ENCODE assay signal across 12 cellular contexts in the genomic region with DNA sequence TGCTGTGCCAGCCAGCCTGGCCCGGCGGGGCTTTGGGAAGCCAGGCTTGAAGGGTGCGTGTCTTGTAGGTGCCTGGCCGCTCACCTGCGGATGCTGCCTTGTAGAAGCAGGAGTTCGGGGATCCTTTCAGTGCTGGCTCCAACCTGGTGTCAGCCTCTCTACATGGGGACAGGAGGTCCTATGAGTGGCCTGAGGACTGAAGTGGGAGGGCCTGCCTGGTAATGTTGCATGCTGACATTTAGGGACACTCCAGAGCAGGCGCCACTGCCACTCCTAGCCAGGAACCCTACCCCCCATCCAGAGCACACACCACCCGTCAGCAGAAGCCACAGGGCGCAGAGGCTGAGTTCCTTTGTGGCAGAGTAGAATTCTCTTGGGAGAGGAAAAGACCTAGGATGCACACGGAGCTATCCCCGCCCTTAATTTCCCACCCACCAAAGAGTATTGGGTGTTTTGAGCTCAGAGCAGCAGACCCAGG. TPM values are rescaled to one million over a fixed set of nuclear protein-coding genes. Genes with fewer than 3 reads are reported as not detected.
DNase-seq lines count a peak whose midpoint lies in the region; ATAC-seq and TF ChIP-seq lines count a peak whose summit lies in the region.
"Had no signal": no experiment of that assay in that cellular context is flagged by ENCODE, and none has a peak within 500 bp of the region (broad histone marks: within the 10 kb centered on the region; RNA-seq: fewer than 3 reads in every experiment).

No MANE protein-coding gene starts in this region.

- H3K9me3 ChIP-seq in SK-N-SH (no peaks in the 10 kb centered on the region), iPS-18a (ENCODE audit: control insufficient read depth, low read depth, low read length) (no peaks in the 10 kb centered on the region)
- H3K9me3 ChIP-seq in CD8-positive, alpha-beta T cell (ENCODE audit: low read length), result no peaks in the 10 kb centered on the region
- H3K9me3 ChIP-seq: right lobe of liver had no signal

- H3K9ac ChIP-seq in SK-N-SH (no peak overlapping the region), iPS-18a (ENCODE audit: low read length) (no peak overlapping the region)

- no peak overlapping the region for H2AFZ ChIP-seq in SK-N-SH (ENCODE audit: low read depth)

- DNase-seq in SK-N-SH (no peak), brain microvascular endothelial cell (no peak)
- no peak for DNase-seq in CD8-positive, alpha-beta T cell
- DNase-seq: effector CD8-positive, alpha-beta T cell; Karpas-422; NK-92 treated with Interleukin-12 subunit alpha and Interleukin-12 subunit beta, amount 100 ng/mL, for 24 hours had no signal

- no peaks in the 10 kb centered on the region for H3K27me3 ChIP-seq in SK-N-SH (ENCODE audit: insufficient read depth)
- no peaks in the 10 kb centered on the region for H3K27me3 ChIP-seq in brain microvascular endothelial cell (replicated peaks)
- peaks cover 55% of the 10 kb centered on the region for H3K27me3 ChIP-seq in iPS-18a (ENCODE audit: control insufficient read depth, insufficient read depth, low read length)
- no peaks in the 10 kb centered on the region for H3K27me3 ChIP-seq in CD8-positive, alpha-beta T cell (ENCODE audit: insufficient read depth, low read length)
- H3K27me3 ChIP-seq: right lobe of liver had no signal

- intact Hi-C loops in CD8-positive, alpha-beta T cell (cut with DNase I, micrococcal nuclease), result no loop called here

- H3K36me3 Mint-ChIP-seq in CD8-positive, alpha-beta T cell, result no peaks in the 10 kb centered on the region

- H3K9me2 ChIP-seq in SK-N-SH, result no peaks in the 10 kb centered on the region

- TF ChIP-seq EP300 in SK-N-SH (IDR thresholded peaks at IDR 0.05; ENCODE audit: borderline replicate concordance in 1 of 2, low read depth in 1 of 2, low read length in 1 of 2), result no peak

- H3K27ac ChIP-seq in SK-N-SH (ENCODE audit: low read depth in 2 of 2, low read length in 1 of 2) (no peak overlapping the region), brain microvascular endothelial cell (no peak overlapping the region), iPS-18a (ENCODE audit: low read length) (no peak overlapping the region), skin epidermis (no peak overlapping the region)
- no peak overlapping the region for H3K27ac ChIP-seq in CD8-positive, alpha-beta T cell (ENCODE audit: low read depth, low read length)
- H3K27ac ChIP-seq: right lobe of liver had no signal

- POLR2A ChIA-PET in SK-N-SH (lab: Yijun Ruan, JAX), result no interaction called here
- POLR2A ChIA-PET in CD8-positive, alpha-beta T cell (lab: Charles Lee), result no interaction called here

- peaks cover 24% of the 10 kb centered on the region for H3K27me3 Mint-ChIP-seq in CD8-positive, alpha-beta T cell (ENCODE audit: low read depth)

- peaks cover 5% of the 10 kb centered on the region for H3F3A ChIP-seq in SK-N-SH (replicated peaks; ENCODE audit: insufficient read depth)

- TF ChIP-seq CTCF in SK-N-SH (IDR thresholded peaks at IDR 0.05) (no peak), brain microvascular endothelial cell (IDR thresholded peaks at IDR 0.05; ENCODE audit: low read depth, low read length, missing control alignments) (no peak)
- TF ChIP-seq CTCF in CD8-positive, alpha-beta T cell (IDR thresholded peaks at IDR 0.05), result no peak

- H3K4me1 Mint-ChIP-seq in CD8-positive, alpha-beta T cell (ENCODE audit: low read depth), result peaks cover 2% of the 10 kb centered on the region

- in situ Hi-C loops in brain microvascular endothelial cell (cut with HindIII; ENCODE audit: low pct_ligation_motif_present, low sequenced_read_pairs), result no loop called here

- no peak for TF ChIP-seq RAD21 in SK-N-SH (IDR thresholded peaks at IDR 0.05; ENCODE audit: low read length)

- peak overlapping the region; percentile 76 for H3K4me2 ChIP-seq in SK-N-SH

- H3K9me3 Mint-ChIP-seq in CD8-positive, alpha-beta T cell, result no peaks in the 10 kb centered on the region

- H3K36me3 ChIP-seq in SK-N-SH (replicated peaks in 1 of 2; ENCODE audit: control insufficient read depth in 1 of 2, insufficient read depth in 2 of 2, low read length in 1 of 2) (no peaks in the 10 kb centered on the region), brain microvascular endothelial cell (replicated peaks) (no peaks in the 10 kb centered on the region), iPS-18a (ENCODE audit: control insufficient read depth, low read depth, low read length) (no peaks in the 10 kb centered on the region)
- H3K36me3 ChIP-seq in CD8-positive, alpha-beta T cell (ENCODE audit: insufficient read depth, low read length), result no peaks in the 10 kb centered on the region
- H3K36me3 ChIP-seq: right lobe of liver had no signal

- H3K4me3 ChIP-seq in SK-N-SH (ENCODE audit: low read depth in 2 of 2, low read length in 1 of 2) (peak overlapping the region; percentile 37 to 46; a peak in 2 of 4 replicates), brain microvascular endothelial cell (ENCODE audit: low read depth, low read length) (peak overlapping the region; percentile 54), iPS-18a (ENCODE audit: low read length) (peak overlapping the region; percentile 56), skin epidermis (peak overlapping the region in 4 of 7 experiments; percentile 22 to 34 (median 32))
- H3K4me3 ChIP-seq in CD8-positive, alpha-beta T cell (ENCODE audit: low read depth, low read length), result no peak overlapping the region

- H3K4me3 Mint-ChIP-seq in CD8-positive, alpha-beta T cell, result no peak overlapping the region

- H3K79me2 ChIP-seq in SK-N-SH (ENCODE audit: insufficient read depth), result no peaks in the 10 kb centered on the region

- peaks cover 41% of the 10 kb centered on the region for H4K20me1 ChIP-seq in SK-N-SH (ENCODE audit: insufficient read depth)

- H3K27ac Mint-ChIP-seq in CD8-positive, alpha-beta T cell, result no peak overlapping the region

- 61% methylated on average over 11 of the region's 11 CpGs for WGBS in SK-N-SH (ENCODE audit: low lambda C conversion rate)

- ATAC-seq in SK-N-SH treated with all-trans-retinoic acid at 6 μM for 48 hours, result no peak; the same call in 2 of the 3 replicates
- no peak for ATAC-seq in CD8-positive, alpha-beta T cell
- no peak for ATAC-seq in HG03135 (IDR thresholded peaks at IDR 0.05; ENCODE audit: unreplicated experiment)
- ATAC-seq in GM19395 (IDR thresholded peaks at IDR 0.05; ENCODE audit: unreplicated experiment), result no peak

- CTCF ChIA-PET in SK-N-SH (lab: Yijun Ruan, JAX), result interaction anchor here (0.8 to 6.6 kb wide), 5 partner anchors 8 to 206 kb away, joined by 3 to 29 read pairs (median 3); no protein-coding TSS in a partner anchor
- CTCF ChIA-PET in CD8-positive, alpha-beta T cell (lab: Charles Lee), result no interaction called here

- H3K4me1 ChIP-seq in SK-N-SH (ENCODE audit: control insufficient read depth in 1 of 2, insufficient read depth in 2 of 2, low read depth in 1 of 2, low read length in 1 of 2) (peaks cover 0 to 10% of the 10 kb centered on the region in 2 experiments; a peak in 1 of 4 replicates), iPS-18a (ENCODE audit: control insufficient read depth, low read depth, low read length) (no peaks in the 10 kb centered on the region)
- H3K4me1 ChIP-seq in CD8-positive, alpha-beta T cell (ENCODE audit: insufficient read depth, low read length), result no peaks in the 10 kb centered on the region

TF ChIP-seq in SK-N-SH, 30 proteins besides CTCF, POLR2A, EP300 and RAD21 (continues in another document):
- TF ChIP-seq FOSL2 (IDR thresholded peaks at IDR 0.05; ENCODE audit: borderline replicate concordance, low read depth), result no peak
- TF ChIP-seq NRF1 (IDR thresholded peaks at IDR 0.05; ENCODE audit: low read depth, low read length), result no peak
- TF ChIP-seq RCOR1 (IDR thresholded peaks at IDR 0.05; ENCODE audit: low read length), result no peak

TF ChIP-seq in SK-N-SH treated with all-trans-retinoic acid at 6 μM for 48 hours, 23 proteins besides CTCF, POLR2A, EP300 and RAD21 (continues in another document):
- TF ChIP-seq ZNF8 (CRISPR knock-in tag; IDR thresholded peaks at IDR 0.05) (no peak), ESRRG (CRISPR knock-in tag; IDR thresholded peaks at IDR 0.05) (no peak), ISL1 (CRISPR knock-in tag; IDR thresholded peaks at IDR 0.05) (no peak), ARNTL (CRISPR knock-in tag; IDR thresholded peaks at IDR 0.05; ENCODE audit: borderline replicate concordance, low read depth) (no peak), CSDC2 (CRISPR knock-in tag; IDR thresholded peaks at IDR 0.05) (no peak), ZNF565 (CRISPR knock-in tag; conservative IDR thresholded peaks at IDR 0.05; ENCODE audit: low read depth) (no peak), PPARA (CRISPR knock-in tag; IDR thresholded peaks at IDR 0.05; ENCODE audit: borderline replicate concordance) (no peak)
- TF ChIP-seq, protein P1, sequence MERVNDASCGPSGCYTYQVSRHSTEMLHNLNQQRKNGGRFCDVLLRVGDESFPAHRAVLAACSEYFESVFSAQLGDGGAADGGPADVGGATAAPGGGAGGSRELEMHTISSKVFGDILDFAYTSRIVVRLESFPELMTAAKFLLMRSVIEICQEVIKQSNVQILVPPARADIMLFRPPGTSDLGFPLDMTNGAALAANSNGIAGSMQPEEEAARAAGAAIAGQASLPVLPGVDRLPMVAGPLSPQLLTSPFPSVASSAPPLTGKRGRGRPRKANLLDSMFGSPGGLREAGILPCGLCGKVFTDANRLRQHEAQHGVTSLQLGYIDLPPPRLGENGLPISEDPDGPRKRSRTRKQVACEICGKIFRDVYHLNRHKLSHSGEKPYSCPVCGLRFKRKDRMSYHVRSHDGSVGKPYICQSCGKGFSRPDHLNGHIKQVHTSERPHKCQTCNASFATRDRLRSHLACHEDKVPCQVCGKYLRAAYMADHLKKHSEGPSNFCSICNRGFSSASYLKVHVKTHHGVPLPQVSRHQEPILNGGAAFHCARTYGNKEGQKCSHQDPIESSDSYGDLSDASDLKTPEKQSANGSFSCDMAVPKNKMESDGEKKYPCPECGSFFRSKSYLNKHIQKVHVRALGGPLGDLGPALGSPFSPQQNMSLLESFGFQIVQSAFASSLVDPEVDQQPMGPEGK (CRISPR knock-in tag; IDR thresholded peaks at IDR 0.05; ENCODE audit: borderline replicate concordance), result no peak

RNA-seq across cellular contexts. Expression of a gene that starts 0.6 kb away (rescaled TPM):
- polyA plus RNA-seq in SK-N-SH (2012; rRNA removed), result 0.19 and 0.28 TPM in 2 replicates
- polyA plus RNA-seq in SK-N-SH (2012; cell fraction: cytosol; rRNA removed), result 0.21 TPM in 2 replicates
- polyA plus RNA-seq in SK-N-SH (2012; cell fraction: nucleus; rRNA removed), result 0.26 and 0.30 TPM in 2 replicates
- total RNA-seq in CD8-positive, alpha-beta T cell, result not detected
- total RNA-seq: right lobe of liver had no signal
